ENCODE assay signal across 8 cellular contexts in the genomic region with DNA sequence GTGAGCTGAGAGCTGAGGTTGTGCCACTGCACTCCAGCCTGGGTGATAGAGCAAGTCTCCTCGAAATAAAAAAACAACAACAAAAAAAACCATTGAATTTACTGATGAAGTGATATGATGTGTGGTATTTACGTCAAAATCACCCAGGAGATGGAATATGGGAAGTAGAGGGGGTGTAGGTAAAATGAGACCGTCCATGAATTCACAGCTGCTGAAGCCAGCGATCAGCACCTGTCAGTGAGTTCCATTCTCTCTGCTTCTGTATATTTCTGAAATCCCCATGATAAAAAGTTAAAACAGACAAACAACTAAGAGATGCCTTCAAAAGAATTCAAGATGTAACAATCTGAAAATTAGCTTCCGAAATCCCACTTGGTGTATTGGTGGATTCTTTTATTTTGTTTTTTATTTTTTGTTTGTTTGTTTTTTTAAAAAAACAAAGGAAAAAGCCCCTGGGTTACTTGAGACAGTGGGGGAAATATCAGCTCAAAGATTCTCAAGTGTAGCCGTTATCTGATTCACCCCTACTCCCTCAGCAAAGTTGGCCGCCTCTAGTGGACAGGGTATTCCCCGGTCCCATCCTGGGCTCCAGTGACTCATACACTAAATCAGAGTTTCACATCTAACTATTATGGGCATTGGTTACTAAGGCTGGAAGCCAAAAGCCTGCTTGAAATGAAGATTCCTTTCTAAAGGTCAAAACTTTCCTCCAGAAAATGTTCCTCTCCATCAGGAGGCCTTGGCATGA.
DNase-seq lines count a peak whose midpoint lies in the region; ATAC-seq and TF ChIP-seq lines count a peak whose summit lies in the region.

No MANE protein-coding gene starts in this region.

- DNase-seq in right cardiac atrium = peak in 1 of 3 donors; percentile 32
- no peak for DNase-seq in Right ventricle myocardium superior
- DNase-seq in SJSA1 (ENCODE audit: low read depth in 1 of 2, low spot score in 2 of 2) = peak; percentile 51 to 66
- DNase-seq in foreskin keratinocyte = peak in 1 of 2 donors; percentile 36
- DNase-seq in cerebellar cortex (ENCODE audit: low spot score) = no peak
- DNase-seq in spleen = no peak
- no peak for DNase-seq in GDM1 (lab: John Stamatoyannopoulos, UW)

- no peak overlapping the region for H3K4me3 ChIP-seq in right cardiac atrium (ENCODE audit: low read length)
- H3K4me3 ChIP-seq in SJSA1 = no peak overlapping the region
- no peak overlapping the region for H3K4me3 ChIP-seq in spleen

- ATAC-seq in right cardiac atrium (peak; percentile 59 to 78), Right ventricle myocardium superior (ENCODE audit: poor library complexity) (no peak), HG02885 (IDR thresholded peaks at IDR 0.05; ENCODE audit: poor library complexity, unreplicated experiment) (peak; percentile 95), foreskin keratinocyte (peak; percentile 83)

- TF ChIP-seq POLR2A in spleen (IDR thresholded peaks at IDR 0.05) = no peak

- H3K36me3 ChIP-seq in SJSA1 = no peaks in the 10 kb centered on the region
- H3K36me3 ChIP-seq in spleen = no peaks in the 10 kb centered on the region

- TF ChIP-seq CTCF in foreskin keratinocyte (conservative IDR thresholded peaks at IDR 0.05) (no peak), spleen (IDR thresholded peaks at IDR 0.05 in 8 of 11, conservative IDR thresholded peaks at IDR 0.05 in 3 of 11) (no peak)

- H3K27me3 ChIP-seq in right cardiac atrium (ENCODE audit: control insufficient read depth, insufficient read depth) (no peaks in the 10 kb centered on the region), SJSA1 (replicated peaks) (no peaks in the 10 kb centered on the region; the same call in 1 of the 2 replicates), foreskin keratinocyte (no peaks in the 10 kb centered on the region), spleen (replicated peaks in 1 of 7) (no peaks in the 10 kb centered on the region)

- intact Hi-C loops in right cardiac atrium (cut with DNase I) (no loop called here), Right ventricle myocardium superior (cut with DNase I) (no loop called here), spleen (cut with DNase I; ENCODE audit: low total_unique reads) (no loop called here)

- WGBS in right cardiac atrium = 66% methylated on average over 8 of the region's 8 CpGs
- WGBS in spleen, 5 donors = 61 to 79% (median 68%) methylated on average over 8 of the region's 8 CpGs

- H3K9me3 ChIP-seq in right cardiac atrium (ENCODE audit: control insufficient read depth, low read length) (no peaks in the 10 kb centered on the region), SJSA1 (replicated peaks) (no peaks in the 10 kb centered on the region), spleen (no peaks in the 10 kb centered on the region)

- H3K4me1 ChIP-seq in right cardiac atrium (ENCODE audit: control insufficient read depth, insufficient read depth, low read length) (peaks cover 2% of the 10 kb centered on the region), SJSA1 (replicated peaks) (peaks cover 5% of the 10 kb centered on the region), foreskin keratinocyte (no peaks in the 10 kb centered on the region), spleen (peaks cover 8 to 40% (median 27%) of the 10 kb centered on the region in 6 donors)

- no peak overlapping the region for H3K27ac ChIP-seq in right cardiac atrium (ENCODE audit: low read length)
- H3K27ac ChIP-seq in SJSA1 = no peak overlapping the region
- no peak overlapping the region for H3K27ac ChIP-seq in foreskin keratinocyte
- H3K27ac ChIP-seq in spleen = peak overlapping the region in 2 of 8 donors; percentile 22 to 26

Comparison
In these comparisons a context has a peak if more than half of its experiments do, and no peak if none do; other contexts are left out.
1. DNase-seq: peak in SJSA1 (2 of 2); none in Right ventricle myocardium superior (single experiment), cerebellar cortex (single experiment), spleen (single experiment) and GDM1 (single experiment).